Comparison of ENCODE assay signal across 1 cellular context in genomic region chr22:42646569-42647525, GRCh38.
A peak's percentile ranks its signal among the peaks of the same experiment; 100 is the strongest.
TF ChIP-seq lines count a peak whose summit lies in the region.

No MANE protein-coding gene starts in this region.

TF ChIP-seq in K562, 482 proteins besides CTCF, POLR2A, EP300 and RAD21 (continued from another document and continues in another):
- TF ChIP-seq STAT5B (CRISPR knock-in tag; IDR thresholded peaks at IDR 0.05) (no peak), NCOR1 (IDR thresholded peaks at IDR 0.05) (peak; percentile 58), KHSRP (IDR thresholded peaks at IDR 0.05) (no peak), ELF4 (CRISPR knock-in tag; IDR thresholded peaks at IDR 0.05) (no peak), ARID3B (CRISPR knock-in tag; IDR thresholded peaks at IDR 0.05; ENCODE audit: borderline replicate concordance) (no peak), MAFF (IDR thresholded peaks at IDR 0.05; ENCODE audit: low read length) (no peak), TRIM24 (IDR thresholded peaks at IDR 0.05) (no peak), CXXC5 (CRISPR knock-in tag; IDR thresholded peaks at IDR 0.05) (no peak), PHB2 (IDR thresholded peaks at IDR 0.05; ENCODE audit: low read depth) (no peak), ZNF212 (CRISPR knock-in tag; IDR thresholded peaks at IDR 0.05) (no peak), REST (CRISPR knock-in tag; IDR thresholded peaks at IDR 0.05; ENCODE audit: low read depth) (no peak), ZNF197 (CRISPR knock-in tag; IDR thresholded peaks at IDR 0.05; ENCODE audit: low read depth) (no peak), SMARCE1 (IDR thresholded peaks at IDR 0.05) (0 out of 2 replicates have a peak, but pooled peaks have one; percentile 39), ARID3A (IDR thresholded peaks at IDR 0.05; ENCODE audit: borderline replicate concordance, low read depth, low read length) (no peak), L3MBTL2 (IDR thresholded peaks at IDR 0.05) (no peak), ZNF395 (CRISPR knock-in tag; IDR thresholded peaks at IDR 0.05) (no peak), CHD2 (IDR thresholded peaks at IDR 0.05; ENCODE audit: low read depth, low read length) (no peak), JUN (IDR thresholded peaks at IDR 0.05; ENCODE audit: borderline replicate concordance, low read depth, low read length) (no peak), JUN (CRISPR knock-in tag; IDR thresholded peaks at IDR 0.05; ENCODE audit: borderline replicate concordance) (no peak), ARNT (IDR thresholded peaks at IDR 0.05) (no peak), KLF16 (IDR thresholded peaks at IDR 0.05) (peak; percentile 47; the same call in 1 of the 2 replicates), NFIC (IDR thresholded peaks at IDR 0.05) (peak; percentile 68), PRMT5 (CRISPR knock-in tag; IDR thresholded peaks at IDR 0.05) (no peak), BCOR (IDR thresholded peaks at IDR 0.05) (no peak), CBFB (CRISPR knock-in tag; IDR thresholded peaks at IDR 0.05) (no peak), ZNF121 (CRISPR knock-in tag; conservative IDR thresholded peaks at IDR 0.05) (no peak), SNIP1 (IDR thresholded peaks at IDR 0.05; ENCODE audit: low read depth) (no peak), GTF2F1 (IDR thresholded peaks at IDR 0.05; ENCODE audit: low read depth, low read length) (no peak), AFF1 (IDR thresholded peaks at IDR 0.05; ENCODE audit: low read depth in 1 of 2, partially characterized antibody in 2 of 2) (no peak), IRF1 (CRISPR knock-in tag; IDR thresholded peaks at IDR 0.05; ENCODE audit: borderline replicate concordance) (no peak), BHLHE40 (IDR thresholded peaks at IDR 0.05; ENCODE audit: low read length) (no peak), CCAR2 (IDR thresholded peaks at IDR 0.05; ENCODE audit: low read depth, low read length) (no peak)
- TF ChIP-seq, protein P1, sequence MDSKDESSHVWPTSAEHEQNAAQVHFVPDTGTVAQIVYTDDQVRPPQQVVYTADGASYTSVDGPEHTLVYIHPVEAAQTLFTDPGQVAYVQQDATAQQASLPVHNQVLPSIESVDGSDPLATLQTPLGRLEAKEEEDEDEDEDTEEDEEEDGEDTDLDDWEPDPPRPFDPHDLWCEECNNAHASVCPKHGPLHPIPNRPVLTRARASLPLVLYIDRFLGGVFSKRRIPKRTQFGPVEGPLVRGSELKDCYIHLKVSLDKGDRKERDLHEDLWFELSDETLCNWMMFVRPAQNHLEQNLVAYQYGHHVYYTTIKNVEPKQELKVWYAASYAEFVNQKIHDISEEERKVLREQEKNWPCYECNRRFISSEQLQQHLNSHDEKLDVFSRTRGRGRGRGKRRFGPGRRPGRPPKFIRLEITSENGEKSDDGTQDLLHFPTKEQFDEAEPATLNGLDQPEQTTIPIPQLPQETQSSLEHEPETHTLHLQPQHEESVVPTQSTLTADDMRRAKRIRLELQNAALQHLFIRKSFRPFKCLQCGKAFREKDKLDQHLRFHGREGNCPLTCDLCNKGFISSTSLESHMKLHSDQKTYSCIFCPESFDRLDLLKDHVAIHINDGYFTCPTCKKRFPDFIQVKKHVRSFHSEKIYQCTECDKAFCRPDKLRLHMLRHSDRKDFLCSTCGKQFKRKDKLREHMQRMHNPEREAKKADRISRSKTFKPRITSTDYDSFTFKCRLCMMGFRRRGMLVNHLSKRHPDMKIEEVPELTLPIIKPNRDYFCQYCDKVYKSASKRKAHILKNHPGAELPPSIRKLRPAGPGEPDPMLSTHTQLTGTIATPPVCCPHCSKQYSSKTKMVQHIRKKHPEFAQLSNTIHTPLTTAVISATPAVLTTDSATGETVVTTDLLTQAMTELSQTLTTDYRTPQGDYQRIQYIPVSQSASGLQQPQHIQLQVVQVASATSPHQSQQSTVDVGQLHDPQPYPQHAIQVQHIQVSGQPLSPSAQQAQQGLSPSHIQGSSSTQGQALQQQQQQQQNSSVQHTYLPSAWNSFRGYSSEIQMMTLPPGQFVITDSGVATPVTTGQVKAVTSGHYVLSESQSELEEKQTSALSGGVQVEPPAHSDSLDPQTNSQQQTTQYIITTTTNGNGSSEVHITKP (IDR thresholded peaks at IDR 0.05; ENCODE audit: partially characterized antibody): no peak
- TF ChIP-seq, protein P2, sequence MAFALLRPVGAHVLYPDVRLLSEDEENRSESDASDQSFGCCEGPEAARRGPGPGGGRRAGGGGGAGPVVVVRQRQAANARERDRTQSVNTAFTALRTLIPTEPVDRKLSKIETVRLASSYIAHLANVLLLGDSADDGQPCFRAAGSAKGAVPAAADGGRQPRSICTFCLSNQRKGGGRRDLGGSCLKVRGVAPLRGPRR (CRISPR knock-in tag; IDR thresholded peaks at IDR 0.05): no peak
- TF ChIP-seq, protein P3, sequence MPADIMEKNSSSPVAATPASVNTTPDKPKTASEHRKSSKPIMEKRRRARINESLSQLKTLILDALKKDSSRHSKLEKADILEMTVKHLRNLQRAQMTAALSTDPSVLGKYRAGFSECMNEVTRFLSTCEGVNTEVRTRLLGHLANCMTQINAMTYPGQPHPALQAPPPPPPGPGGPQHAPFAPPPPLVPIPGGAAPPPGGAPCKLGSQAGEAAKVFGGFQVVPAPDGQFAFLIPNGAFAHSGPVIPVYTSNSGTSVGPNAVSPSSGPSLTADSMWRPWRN (IDR thresholded peaks at IDR 0.05; ENCODE audit: low read depth): no peak
- TF ChIP-seq, protein P4, sequence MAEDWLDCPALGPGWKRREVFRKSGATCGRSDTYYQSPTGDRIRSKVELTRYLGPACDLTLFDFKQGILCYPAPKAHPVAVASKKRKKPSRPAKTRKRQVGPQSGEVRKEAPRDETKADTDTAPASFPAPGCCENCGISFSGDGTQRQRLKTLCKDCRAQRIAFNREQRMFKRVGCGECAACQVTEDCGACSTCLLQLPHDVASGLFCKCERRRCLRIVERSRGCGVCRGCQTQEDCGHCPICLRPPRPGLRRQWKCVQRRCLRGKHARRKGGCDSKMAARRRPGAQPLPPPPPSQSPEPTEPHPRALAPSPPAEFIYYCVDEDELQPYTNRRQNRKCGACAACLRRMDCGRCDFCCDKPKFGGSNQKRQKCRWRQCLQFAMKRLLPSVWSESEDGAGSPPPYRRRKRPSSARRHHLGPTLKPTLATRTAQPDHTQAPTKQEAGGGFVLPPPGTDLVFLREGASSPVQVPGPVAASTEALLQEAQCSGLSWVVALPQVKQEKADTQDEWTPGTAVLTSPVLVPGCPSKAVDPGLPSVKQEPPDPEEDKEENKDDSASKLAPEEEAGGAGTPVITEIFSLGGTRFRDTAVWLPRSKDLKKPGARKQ (CRISPR knock-in tag; IDR thresholded peaks at IDR 0.05): no peak
- TF ChIP-seq, protein P5, sequence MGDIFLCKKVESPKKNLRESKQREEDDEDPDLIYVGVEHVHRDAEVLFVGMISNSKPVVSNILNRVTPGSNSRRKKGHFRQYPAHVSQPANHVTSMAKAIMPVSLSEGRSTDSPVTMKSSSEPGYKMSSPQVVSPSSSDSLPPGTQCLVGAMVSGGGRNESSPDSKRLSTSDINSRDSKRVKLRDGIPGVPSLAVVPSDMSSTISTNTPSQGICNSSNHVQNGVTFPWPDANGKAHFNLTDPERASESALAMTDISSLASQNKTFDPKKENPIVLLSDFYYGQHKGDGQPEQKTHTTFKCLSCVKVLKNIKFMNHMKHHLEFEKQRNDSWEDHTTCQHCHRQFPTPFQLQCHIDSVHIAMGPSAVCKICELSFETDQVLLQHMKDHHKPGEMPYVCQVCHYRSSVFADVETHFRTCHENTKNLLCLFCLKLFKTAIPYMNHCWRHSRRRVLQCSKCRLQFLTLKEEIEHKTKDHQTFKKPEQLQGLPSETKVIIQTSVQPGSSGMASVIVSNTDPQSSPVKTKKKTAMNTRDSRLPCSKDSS (IDR thresholded peaks at IDR 0.05; ENCODE audit: low read depth, partially characterized antibody): no peak
